In the genomic region with DNA sequence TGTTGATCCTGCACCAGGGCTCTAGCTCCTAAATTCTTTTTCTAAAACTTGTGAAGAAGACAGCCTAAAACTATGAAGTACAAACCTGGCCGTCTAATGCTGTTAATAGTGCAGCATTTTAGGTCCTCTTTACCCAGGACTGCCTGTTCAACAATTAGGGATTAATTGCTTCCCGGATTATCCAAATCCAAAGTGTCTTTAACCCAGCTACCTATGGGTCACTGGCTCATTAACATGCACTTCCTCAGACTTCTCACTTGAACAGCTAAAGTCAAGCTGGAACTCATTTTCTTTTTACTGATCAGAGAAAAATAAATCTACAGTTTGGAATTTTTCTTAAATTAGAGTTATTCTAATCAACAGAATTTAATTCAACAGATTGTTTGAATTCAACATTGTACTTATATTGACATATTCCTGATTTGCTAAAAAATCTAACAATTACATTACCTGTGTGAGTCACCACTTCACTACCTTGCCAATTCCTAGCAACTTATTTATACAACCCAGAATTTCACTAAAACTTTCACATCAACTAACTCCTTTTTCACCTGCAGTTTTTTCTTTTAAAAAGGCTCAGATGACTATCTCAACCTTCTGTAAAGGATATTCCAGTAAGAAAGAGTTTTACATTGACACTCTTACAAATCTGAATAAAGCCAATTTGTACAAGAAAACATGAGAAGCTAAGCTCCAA, we compare ENCODE assay signal across 8 cellular contexts. TPM values are rescaled to one million over a fixed set of nuclear protein-coding genes. Genes with fewer than 3 reads are reported as not detected.
DNase-seq lines count a peak whose midpoint lies in the region; ATAC-seq and TF ChIP-seq lines count a peak whose summit lies in the region.

No MANE protein-coding gene starts in this region.

- POLR2A ChIA-PET in CD8-positive, alpha-beta T cell (lab: Charles Lee), result interaction anchor here (0.7 to 23.6 kb wide), 4 partner anchors 21 to 213 kb away, joined by 3 to 762 read pairs (median 86); partner anchors contain the start of gene COX20

- peak overlapping the region; percentile 94 for H3K4me3 Mint-ChIP-seq in CD8-positive, alpha-beta T cell

- no peaks in the 10 kb centered on the region for H3K27me3 ChIP-seq in CD8-positive, alpha-beta T cell (ENCODE audit: insufficient read depth, low read length)
- H3K27me3 ChIP-seq in effector memory CD4-positive, alpha-beta T cell (replicated peaks; ENCODE audit: control insufficient read depth, insufficient read depth, low read length, poor library complexity, severe bottlenecking), result no peaks in the 10 kb centered on the region
- H3K27me3 ChIP-seq in osteoblast (ENCODE audit: insufficient read depth, low read length), result no peaks in the 10 kb centered on the region

- peaks cover 47% of the 10 kb centered on the region for H3K36me3 ChIP-seq in CD8-positive, alpha-beta T cell (ENCODE audit: insufficient read depth, low read length)
- peaks cover 51% of the 10 kb centered on the region for H3K36me3 ChIP-seq in effector memory CD4-positive, alpha-beta T cell (ENCODE audit: control insufficient read depth, insufficient read depth, low read length)
- H3K36me3 ChIP-seq in osteoblast (ENCODE audit: insufficient read depth, low read length), result peaks cover 51% of the 10 kb centered on the region

- H3K27me3 Mint-ChIP-seq in CD8-positive, alpha-beta T cell (ENCODE audit: low read depth), result no peaks in the 10 kb centered on the region

- peak overlapping the region; percentile 80 for H3K27ac Mint-ChIP-seq in CD8-positive, alpha-beta T cell

- no peaks in the 10 kb centered on the region for H3K9me3 ChIP-seq in CD8-positive, alpha-beta T cell (ENCODE audit: low read length)
- H3K9me3 ChIP-seq in effector memory CD4-positive, alpha-beta T cell (ENCODE audit: control insufficient read depth, low read length), result no peaks in the 10 kb centered on the region
- H3K9me3 ChIP-seq in osteoblast (ENCODE audit: low read depth, low read length), result no peaks in the 10 kb centered on the region

- H3K79me2 ChIP-seq in osteoblast (ENCODE audit: insufficient read depth, low read length), result peaks cover 81% of the 10 kb centered on the region

- no peak for TF ChIP-seq CTCF in CD8-positive, alpha-beta T cell (IDR thresholded peaks at IDR 0.05)
- no peak for TF ChIP-seq CTCF in NB4 (IDR thresholded peaks at IDR 0.05; ENCODE audit: low read depth, low read length)
- TF ChIP-seq CTCF in osteoblast (IDR thresholded peaks at IDR 0.05; ENCODE audit: extremely low read depth, low read depth, low read length), result no peak

- H4K20me1 ChIP-seq in osteoblast (ENCODE audit: insufficient read depth, low read length), result peaks cover 54% of the 10 kb centered on the region

- peaks cover 73% of the 10 kb centered on the region for H3K36me3 Mint-ChIP-seq in CD8-positive, alpha-beta T cell

- TF ChIP-seq POLR2A in NB4 (IDR thresholded peaks at IDR 0.05; ENCODE audit: extremely low read depth, insufficient read length), result no peak

- intact Hi-C loops in CD8-positive, alpha-beta T cell (cut with DNase I, micrococcal nuclease), result loop anchor here in 1 of 2 experiments (1.0 to 5.0 kb wide), 2 partner anchors 12 to 1604 kb away; partner anchors contain the start of genes CEP170 and SDCCAG8

- no peak for ATAC-seq in CD8-positive, alpha-beta T cell
- ATAC-seq in GM21825 (IDR thresholded peaks at IDR 0.05; ENCODE audit: unreplicated experiment), result no peak

- peaks cover 65% of the 10 kb centered on the region for H3K4me1 ChIP-seq in CD8-positive, alpha-beta T cell (ENCODE audit: insufficient read depth, low read length)
- H3K4me1 ChIP-seq in effector memory CD4-positive, alpha-beta T cell (ENCODE audit: control insufficient read depth, insufficient read depth, low read length, poor library complexity, severe bottlenecking), result peaks cover 50% of the 10 kb centered on the region
- H3K4me1 ChIP-seq in osteoblast (ENCODE audit: insufficient read depth, low read length), result peaks cover 34% of the 10 kb centered on the region

- CTCF ChIA-PET in CD8-positive, alpha-beta T cell (lab: Charles Lee), result interaction anchor here (0.7 to 6.4 kb wide), 6 partner anchors 11 to 181 kb away, joined by 3 to 50 read pairs (median 5); partner anchors contain the start of gene COX20

- no peak for DNase-seq in CD8-positive, alpha-beta T cell
- no peak for DNase-seq in NB4 (ENCODE audit: low read depth)
- no peak for DNase-seq in effector memory CD4-positive, alpha-beta T cell
- no peak for DNase-seq in osteoblast (ENCODE audit: insufficient read length, low spot score, missing footprints)
- DNase-seq in DMS153 treated with DMSO at 0.1 percent for 48 hours (lab: John Stamatoyannopoulos, UW; ENCODE audit: unreplicated experiment), result no peak
- no peak for DNase-seq in SK-N-DZ (ENCODE audit: low spot score)
- no peak for DNase-seq in NCI-H1417 treated with DMSO at 0.1 percent for 48 hours (lab: John Stamatoyannopoulos, UW)

- peak overlapping the region; percentile 88 for H3K4me3 ChIP-seq in CD8-positive, alpha-beta T cell (ENCODE audit: low read depth, low read length)
- H3K4me3 ChIP-seq in NB4 (ENCODE audit: low read depth, low read length) (peak overlapping the region; percentile 84), osteoblast (ENCODE audit: insufficient read depth, low read length) (peak overlapping the region; percentile 93)
- peak overlapping the region; percentile 63 for H3K4me3 ChIP-seq in effector memory CD4-positive, alpha-beta T cell (ENCODE audit: insufficient read depth, low read depth, low read length, poor library complexity, severe bottlenecking)

- peak overlapping the region; percentile 90 for H3K4me2 ChIP-seq in osteoblast (ENCODE audit: insufficient read depth, low read length)

- H3K4me1 Mint-ChIP-seq in CD8-positive, alpha-beta T cell (ENCODE audit: low read depth), result peaks cover 70% of the 10 kb centered on the region

- peak overlapping the region; percentile 94 for H3K27ac ChIP-seq in CD8-positive, alpha-beta T cell (ENCODE audit: low read depth, low read length)
- H3K27ac ChIP-seq in effector memory CD4-positive, alpha-beta T cell (ENCODE audit: insufficient read depth, low read length, poor library complexity, severe bottlenecking), result peak overlapping the region; percentile 98
- peak overlapping the region; percentile 5 for H3K27ac ChIP-seq in osteoblast (ENCODE audit: low read depth, low read length)

- no peaks in the 10 kb centered on the region for H3K9me3 Mint-ChIP-seq in CD8-positive, alpha-beta T cell

- no peak overlapping the region for H2AFZ ChIP-seq in osteoblast (ENCODE audit: low read length)

RNA-seq across cellular contexts. Expression of gene HNRNPU, which starts 3.3 kb away (rescaled TPM):
- 100 to 1,000 TPM; 411 to 415 TPM for total RNA-seq in CD8-positive, alpha-beta T cell
- 214 and 240 TPM in 2 replicates for total RNA-seq in osteoblast
- 299 and 311 TPM in 2 replicates for polyA plus RNA-seq in SK-N-DZ (2014; cell fraction: cytosol; rRNA removed)
- 303 and 475 TPM in 2 replicates for polyA plus RNA-seq in SK-N-DZ (2014; cell fraction: nucleus; rRNA removed)

RNA-seq across cellular contexts. Expression of gene COX20, which starts 25.6 kb away (rescaled TPM):
- 10 to 100 TPM; 17.4 to 17.7 TPM for total RNA-seq in CD8-positive, alpha-beta T cell
- 31.8 and 35.8 TPM in 2 replicates for total RNA-seq in osteoblast
- 37.1 and 51.2 TPM in 2 replicates for polyA plus RNA-seq in SK-N-DZ (2014; cell fraction: cytosol; rRNA removed)
- 42.8 and 57.1 TPM in 2 replicates for polyA plus RNA-seq in SK-N-DZ (2014; cell fraction: nucleus; rRNA removed)

Comparison
In these comparisons a context has a peak if more than half of its experiments do, and no peak if none do; other contexts are left out.
1. H3K27ac ChIP-seq: peak in every context shown above with its lines; median percentile 98 in effector memory CD4-positive, alpha-beta T cell; 94 in CD8-positive, alpha-beta T cell; 5 in osteoblast.